8 cellular contexts compared by ENCODE assay signal in genomic region chr11:33039274-33040126, GRCh38. TPM values are rescaled to one million over a fixed set of nuclear protein-coding genes. Genes with fewer than 3 reads are reported as not detected.
A peak's percentile ranks its signal among the peaks of the same experiment; 100 is the strongest.
DNase-seq lines count a peak whose midpoint lies in the region; ATAC-seq and TF ChIP-seq lines count a peak whose summit lies in the region.

A gene with protein sequence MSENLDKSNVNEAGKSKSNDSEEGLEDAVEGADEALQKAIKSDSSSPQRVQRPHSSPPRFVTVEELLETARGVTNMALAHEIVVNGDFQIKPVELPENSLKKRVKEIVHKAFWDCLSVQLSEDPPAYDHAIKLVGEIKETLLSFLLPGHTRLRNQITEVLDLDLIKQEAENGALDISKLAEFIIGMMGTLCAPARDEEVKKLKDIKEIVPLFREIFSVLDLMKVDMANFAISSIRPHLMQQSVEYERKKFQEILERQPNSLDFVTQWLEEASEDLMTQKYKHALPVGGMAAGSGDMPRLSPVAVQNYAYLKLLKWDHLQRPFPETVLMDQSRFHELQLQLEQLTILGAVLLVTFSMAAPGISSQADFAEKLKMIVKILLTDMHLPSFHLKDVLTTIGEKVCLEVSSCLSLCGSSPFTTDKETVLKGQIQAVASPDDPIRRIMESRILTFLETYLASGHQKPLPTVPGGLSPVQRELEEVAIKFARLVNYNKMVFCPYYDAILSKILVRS (plus strand): TSS chr11:33039572. CDS start chr11:33043774, 4,202 bp downstream.

- intact Hi-C loops in head of caudate nucleus (cut with DNase I) = loop anchor here (2.0 to 10.0 kb wide), 3 partner anchors 23 to 145 kb away; partner anchors contain the start of gene QSER1

- H3K9me3 Mint-ChIP-seq in activated naive CD8-positive, alpha-beta T cell (ENCODE audit: low read depth) = no peaks in the 10 kb centered on the region
- H3K9me3 Mint-ChIP-seq in osteocyte (ENCODE audit: unreplicated experiment) = no peaks in the 10 kb centered on the region

- H3K4me1 ChIP-seq in thymus (ENCODE audit: control insufficient read depth, insufficient read depth, low read length) = peaks cover 10% of the 10 kb centered on the region

- peak; percentile 71 for ATAC-seq in HG02571 (IDR thresholded peaks at IDR 0.05; ENCODE audit: unreplicated experiment)

- peaks cover 5% of the 10 kb centered on the region for H3K36me3 ChIP-seq in thymus (ENCODE audit: control insufficient read depth, insufficient read depth)

- H3K27me3 Mint-ChIP-seq in activated naive CD8-positive, alpha-beta T cell = no peaks in the 10 kb centered on the region
- no peaks in the 10 kb centered on the region for H3K27me3 Mint-ChIP-seq in osteocyte (ENCODE audit: unreplicated experiment)

- H3K27me3 ChIP-seq in thymus (ENCODE audit: control insufficient read depth, insufficient read depth) = no peaks in the 10 kb centered on the region

- H3K4me3 ChIP-seq in thymus (ENCODE audit: low read length) = peak within 1 kb of the TSS; percentile 66

- peaks cover 26% of the 10 kb centered on the region for H3K4me1 Mint-ChIP-seq in activated naive CD8-positive, alpha-beta T cell (ENCODE audit: low read depth)
- peaks cover 19% of the 10 kb centered on the region for H3K4me1 Mint-ChIP-seq in osteocyte (ENCODE audit: unreplicated experiment)

- WGBS in thymus = under 1% methylated on average over 94 of the region's 94 CpGs

- peaks cover 5% of the 10 kb centered on the region for H3K36me3 Mint-ChIP-seq in activated naive CD8-positive, alpha-beta T cell
- peaks cover 3% of the 10 kb centered on the region for H3K36me3 Mint-ChIP-seq in osteocyte (ENCODE audit: unreplicated experiment)

- H3K4me3 Mint-ChIP-seq in activated naive CD8-positive, alpha-beta T cell = peak within 1 kb of the TSS; percentile 93
- H3K4me3 Mint-ChIP-seq in osteocyte (ENCODE audit: unreplicated experiment) = peak within 1 kb of the TSS; percentile 85

- TF ChIP-seq CTCF in GM10266 (IDR thresholded peaks at IDR 0.05; ENCODE audit: control insufficient read depth, insufficient read depth, low read depth, missing control alignments) (peak; percentile 2), osteocyte (IDR thresholded peaks at IDR 0.05) (no peak)

- peaks cover 1% of the 10 kb centered on the region for H3K9me3 ChIP-seq in thymus (ENCODE audit: control insufficient read depth)

- DNase-seq in GM10266 (ENCODE audit: extremely low spot score) (peak; percentile 88), NAMALWA (ENCODE audit: low spot score) (peak; percentile 86), SKM-1 treated with dmso at 0.1 percent for 144 hours (lab: John Stamatoyannopoulos, UW; ENCODE audit: unreplicated experiment) (peak; percentile 83), head of caudate nucleus (peak; percentile 70 to 97 (median 94)), osteocyte (ENCODE audit: extremely low spot score, unreplicated experiment) (peak; percentile 98)

- peak within 1 kb of the TSS; percentile 95 for H3K27ac ChIP-seq in thymus (ENCODE audit: low read depth)

- H3K27ac Mint-ChIP-seq in activated naive CD8-positive, alpha-beta T cell = peak within 1 kb of the TSS; percentile 96
- H3K27ac Mint-ChIP-seq in osteocyte (ENCODE audit: unreplicated experiment) = peak within 1 kb of the TSS; percentile 99

RNA-seq across cellular contexts. Expression of the gene that starts here (rescaled TPM):
- 24.2 and 26.2 TPM in 2 replicates for total RNA-seq in osteocyte
- 7.3 TPM for polyA plus RNA-seq in thymus

Comparison
In these comparisons a context has a peak if more than half of its experiments do, and no peak if none do; other contexts are left out.
1. Peak in every context shown above with its lines: DNase-seq, ATAC-seq, H3K4me3 ChIP-seq and H3K27ac ChIP-seq.